1 cellular context compared by ENCODE assay signal in the genomic region with DNA sequence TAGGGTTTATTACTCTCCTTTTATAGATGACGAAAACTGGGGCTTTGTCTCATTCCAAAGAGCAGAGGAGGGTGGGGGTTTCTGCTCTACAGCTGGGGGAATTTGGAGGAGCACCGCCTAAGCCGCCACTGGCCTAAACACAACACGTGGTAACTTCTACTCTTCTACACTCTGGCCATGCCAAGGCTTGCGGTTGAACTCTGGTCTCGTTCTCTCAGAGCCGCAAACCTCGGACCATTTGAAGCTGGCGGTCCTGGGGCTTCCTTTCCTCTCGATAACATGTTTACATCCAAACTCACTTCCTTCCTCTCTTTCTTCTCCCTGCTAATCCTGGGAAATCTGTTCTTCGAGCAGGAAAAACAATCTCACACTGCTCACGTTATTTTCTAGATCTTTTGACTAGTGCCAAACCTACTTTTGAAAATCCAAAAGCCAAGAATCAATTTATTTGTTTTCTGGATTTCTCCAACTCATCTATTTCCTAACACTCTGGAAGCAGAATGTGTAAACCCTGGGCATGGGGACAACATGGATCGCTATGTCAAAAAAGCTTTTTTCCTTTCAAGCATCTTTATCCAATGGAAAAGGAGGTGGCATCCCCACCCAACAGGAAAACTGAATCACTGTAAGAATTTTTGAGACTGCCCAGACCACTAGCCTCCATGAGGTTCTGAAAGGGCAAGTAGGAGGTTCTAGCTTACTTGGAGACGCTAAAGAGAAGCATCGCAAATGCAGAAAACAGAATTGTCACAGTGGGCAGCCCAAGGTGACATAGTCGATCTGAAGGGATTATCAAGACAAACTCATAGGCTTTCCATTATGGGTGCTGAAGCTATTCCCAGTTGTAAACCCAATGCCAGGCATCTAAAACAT.
A peak's percentile ranks its signal among the peaks of the same experiment; 100 is the strongest.
TF ChIP-seq lines count a peak whose summit lies in the region.

No MANE protein-coding gene starts in this region.

TF ChIP-seq in HepG2, 621 proteins besides CTCF, POLR2A, EP300 and RAD21 (continued from another document and continues in another):
- TF ChIP-seq, protein P1, sequence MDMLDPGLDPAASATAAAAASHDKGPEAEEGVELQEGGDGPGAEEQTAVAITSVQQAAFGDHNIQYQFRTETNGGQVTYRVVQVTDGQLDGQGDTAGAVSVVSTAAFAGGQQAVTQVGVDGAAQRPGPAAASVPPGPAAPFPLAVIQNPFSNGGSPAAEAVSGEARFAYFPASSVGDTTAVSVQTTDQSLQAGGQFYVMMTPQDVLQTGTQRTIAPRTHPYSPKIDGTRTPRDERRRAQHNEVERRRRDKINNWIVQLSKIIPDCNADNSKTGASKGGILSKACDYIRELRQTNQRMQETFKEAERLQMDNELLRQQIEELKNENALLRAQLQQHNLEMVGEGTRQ (IDR thresholded peaks at IDR 0.05; ENCODE audit: low read depth, low read length) = peak; percentile 89
- TF ChIP-seq, protein P1 (CRISPR knock-in tag; IDR thresholded peaks at IDR 0.05; ENCODE audit: borderline replicate concordance) = peak; percentile 94
- TF ChIP-seq ZSCAN31 (CRISPR knock-in tag; IDR thresholded peaks at IDR 0.05; ENCODE audit: low read depth) (peak; percentile 97), HNRNPLL (IDR thresholded peaks at IDR 0.05; ENCODE audit: low read depth, low read length, poor library complexity, severe bottlenecking) (no peak), ATF6 (CRISPR knock-in tag; conservative IDR thresholded peaks at IDR 0.05) (no peak), TARDBP (CRISPR knock-in tag; IDR thresholded peaks at IDR 0.05) (peak; percentile 98), ZFP62 (CRISPR knock-in tag; IDR thresholded peaks at IDR 0.05) (no peak), ZNF234 (CRISPR knock-in tag; conservative IDR thresholded peaks at IDR 0.05) (no peak), ZNF24 (IDR thresholded peaks at IDR 0.05) (peak; percentile 37; the same call in 1 of the 2 replicates), NFE2 (CRISPR knock-in tag; IDR thresholded peaks at IDR 0.05) (no peak), HOXA7 (CRISPR knock-in tag; IDR thresholded peaks at IDR 0.05) (no peak), ZNF570 (CRISPR knock-in tag; IDR thresholded peaks at IDR 0.05; ENCODE audit: borderline replicate concordance) (no peak), ZNF562 (CRISPR knock-in tag; IDR thresholded peaks at IDR 0.05; ENCODE audit: borderline replicate concordance) (no peak), KDM1A (CRISPR knock-in tag; IDR thresholded peaks at IDR 0.05) (no peak; the same call in 1 of the 2 replicates), ZBTB40 (IDR thresholded peaks at IDR 0.05) (no peak), ZBTB40 (CRISPR knock-in tag; IDR thresholded peaks at IDR 0.05) (peak; percentile 83; the same call in 1 of the 2 replicates), ONECUT2 (CRISPR knock-in tag; IDR thresholded peaks at IDR 0.05) (no peak; the same call in 1 of the 2 replicates), REL (CRISPR knock-in tag; conservative IDR thresholded peaks at IDR 0.05) (no peak), ATAD3A (CRISPR knock-in tag; IDR thresholded peaks at IDR 0.05) (no peak), SRF (IDR thresholded peaks at IDR 0.05; ENCODE audit: low read depth, low read length) (no peak; the same call in 1 of the 2 replicates), ZC3H13 (CRISPR knock-in tag; IDR thresholded peaks at IDR 0.05) (no peak; the same call in 1 of the 2 replicates), TBL1XR1 (IDR thresholded peaks at IDR 0.05; ENCODE audit: borderline replicate concordance, low read length, partially characterized antibody) (no peak), MAZ (IDR thresholded peaks at IDR 0.05; ENCODE audit: borderline replicate concordance, low read depth, low read length) (no peak; the same call in 1 of the 2 replicates), MAZ (CRISPR knock-in tag; IDR thresholded peaks at IDR 0.05; ENCODE audit: low read depth) (peak; percentile 86; the same call in 1 of the 2 replicates), MAF1 (CRISPR knock-in tag; IDR thresholded peaks at IDR 0.05; ENCODE audit: borderline replicate concordance) (no peak), ETV5 (CRISPR knock-in tag; IDR thresholded peaks at IDR 0.05; ENCODE audit: borderline replicate concordance) (peak; percentile 99), ZNF292 (CRISPR knock-in tag; IDR thresholded peaks at IDR 0.05; ENCODE audit: borderline replicate concordance, low read depth) (peak; percentile 53; the same call in 1 of the 2 replicates), ZNF251 (CRISPR knock-in tag; IDR thresholded peaks at IDR 0.05) (no peak), CEBPG (CRISPR knock-in tag; IDR thresholded peaks at IDR 0.05) (peak; percentile 33; the same call in 1 of the 2 replicates), SOX5 (CRISPR knock-in tag; IDR thresholded peaks at IDR 0.05; ENCODE audit: borderline replicate concordance) (peak; percentile 86)
- TF ChIP-seq, protein P2, sequence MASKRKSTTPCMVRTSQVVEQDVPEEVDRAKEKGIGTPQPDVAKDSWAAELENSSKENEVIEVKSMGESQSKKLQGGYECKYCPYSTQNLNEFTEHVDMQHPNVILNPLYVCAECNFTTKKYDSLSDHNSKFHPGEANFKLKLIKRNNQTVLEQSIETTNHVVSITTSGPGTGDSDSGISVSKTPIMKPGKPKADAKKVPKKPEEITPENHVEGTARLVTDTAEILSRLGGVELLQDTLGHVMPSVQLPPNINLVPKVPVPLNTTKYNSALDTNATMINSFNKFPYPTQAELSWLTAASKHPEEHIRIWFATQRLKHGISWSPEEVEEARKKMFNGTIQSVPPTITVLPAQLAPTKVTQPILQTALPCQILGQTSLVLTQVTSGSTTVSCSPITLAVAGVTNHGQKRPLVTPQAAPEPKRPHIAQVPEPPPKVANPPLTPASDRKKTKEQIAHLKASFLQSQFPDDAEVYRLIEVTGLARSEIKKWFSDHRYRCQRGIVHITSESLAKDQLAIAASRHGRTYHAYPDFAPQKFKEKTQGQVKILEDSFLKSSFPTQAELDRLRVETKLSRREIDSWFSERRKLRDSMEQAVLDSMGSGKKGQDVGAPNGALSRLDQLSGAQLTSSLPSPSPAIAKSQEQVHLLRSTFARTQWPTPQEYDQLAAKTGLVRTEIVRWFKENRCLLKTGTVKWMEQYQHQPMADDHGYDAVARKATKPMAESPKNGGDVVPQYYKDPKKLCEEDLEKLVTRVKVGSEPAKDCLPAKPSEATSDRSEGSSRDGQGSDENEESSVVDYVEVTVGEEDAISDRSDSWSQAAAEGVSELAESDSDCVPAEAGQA (IDR thresholded peaks at IDR 0.05; ENCODE audit: low read depth) = no peak; the same call in 1 of the 2 replicates
- TF ChIP-seq, protein P2 (CRISPR knock-in tag; IDR thresholded peaks at IDR 0.05; ENCODE audit: borderline replicate concordance) = 0 out of 2 replicates have a peak, but pooled peaks have one; percentile 87
- TF ChIP-seq, protein P3, sequence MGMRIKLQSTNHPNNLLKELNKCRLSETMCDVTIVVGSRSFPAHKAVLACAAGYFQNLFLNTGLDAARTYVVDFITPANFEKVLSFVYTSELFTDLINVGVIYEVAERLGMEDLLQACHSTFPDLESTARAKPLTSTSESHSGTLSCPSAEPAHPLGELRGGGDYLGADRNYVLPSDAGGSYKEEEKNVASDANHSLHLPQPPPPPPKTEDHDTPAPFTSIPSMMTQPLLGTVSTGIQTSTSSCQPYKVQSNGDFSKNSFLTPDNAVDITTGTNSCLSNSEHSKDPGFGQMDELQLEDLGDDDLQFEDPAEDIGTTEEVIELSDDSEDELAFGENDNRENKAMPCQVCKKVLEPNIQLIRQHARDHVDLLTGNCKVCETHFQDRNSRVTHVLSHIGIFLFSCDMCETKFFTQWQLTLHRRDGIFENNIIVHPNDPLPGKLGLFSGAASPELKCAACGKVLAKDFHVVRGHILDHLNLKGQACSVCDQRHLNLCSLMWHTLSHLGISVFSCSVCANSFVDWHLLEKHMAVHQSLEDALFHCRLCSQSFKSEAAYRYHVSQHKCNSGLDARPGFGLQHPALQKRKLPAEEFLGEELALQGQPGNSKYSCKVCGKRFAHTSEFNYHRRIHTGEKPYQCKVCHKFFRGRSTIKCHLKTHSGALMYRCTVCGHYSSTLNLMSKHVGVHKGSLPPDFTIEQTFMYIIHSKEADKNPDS (CRISPR knock-in tag; IDR thresholded peaks at IDR 0.05) = no peak
